ENCODE assay signal across 3 cellular contexts in the genomic region with DNA sequence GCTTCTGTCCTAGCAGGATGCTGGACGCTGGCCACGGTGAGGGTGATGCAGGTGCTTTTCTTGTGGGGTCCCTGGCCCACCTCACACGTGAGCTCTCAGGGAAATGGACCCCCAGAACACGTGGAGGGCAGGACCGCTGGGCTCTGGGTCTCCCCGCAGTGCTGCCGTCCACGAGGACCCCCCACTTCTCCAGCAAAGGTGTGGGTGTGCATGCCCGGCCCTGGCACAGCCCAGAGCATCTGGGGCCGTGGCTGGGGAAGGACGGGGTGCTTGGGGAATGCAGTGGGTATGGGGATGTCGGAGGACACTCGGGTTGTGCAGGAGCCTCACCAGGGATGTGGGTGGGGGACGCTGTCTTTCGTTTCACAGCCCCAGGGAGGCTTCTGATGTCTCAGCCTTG. TPM values are rescaled to one million over a fixed set of nuclear protein-coding genes. Genes with fewer than 3 reads are reported as not detected.
"Had no signal": no experiment of that assay in that cellular context is flagged by ENCODE, and none has a peak within 500 bp of the region (broad histone marks: within the 10 kb centered on the region; RNA-seq: fewer than 3 reads in every experiment).

No MANE protein-coding gene starts in this region.

RNA-seq across cellular contexts. Expression of a gene that starts 34.7 kb away (rescaled TPM):
- total RNA-seq: MCF 10A, OCI-LY7, PC-3 had no signal
